ENCODE assay signal across 21 cellular contexts in genomic region chr20:64104667-64105451, GRCh38. TPM values are rescaled to one million over a fixed set of nuclear protein-coding genes. Genes with fewer than 3 reads are reported as not detected.
A peak's percentile ranks its signal among the peaks of the same experiment; 100 is the strongest.
DNase-seq lines count a peak whose midpoint lies in the region; ATAC-seq and TF ChIP-seq lines count a peak whose summit lies in the region.
"Had no signal": no experiment of that assay in that cellular context is flagged by ENCODE, and none has a peak within 500 bp of the region (broad histone marks: within the 10 kb centered on the region; RNA-seq: fewer than 3 reads in every experiment).

No MANE protein-coding gene starts in this region.

- H3K4me1 ChIP-seq in mucosa of descending colon (ENCODE audit: low read depth) (peaks cover 7% of the 10 kb centered on the region), tibial artery (peaks cover 0 to 11% (median 6%) of the 10 kb centered on the region in 4 donors)

- H3K36me3 Mint-ChIP-seq in activated T-cell treated with anti-CD3 and anti-CD28 coated beads, Interleukin-2, amount 50 U/mL, for 24 hours (ENCODE audit: low read depth): no peaks in the 10 kb centered on the region
- no peaks in the 10 kb centered on the region for H3K36me3 Mint-ChIP-seq in chondrocyte (ENCODE audit: low read depth)
- H3K36me3 Mint-ChIP-seq: CD8-positive, alpha-beta memory T cell; T-cell had no signal

- peaks cover 0 to 79% of the 10 kb centered on the region in 2 donors for H3K27me3 ChIP-seq in tibial artery
- H3K27me3 ChIP-seq: pancreas had no signal

- H3K9me3 ChIP-seq in mucosa of descending colon: no peaks in the 10 kb centered on the region
- H3K9me3 ChIP-seq in tibial artery: no peaks in the 10 kb centered on the region
- H3K9me3 ChIP-seq: pancreas, vagina had no signal

- peak; percentile 19 for DNase-seq in activated T-cell treated with anti-CD3 and anti-CD28 coated beads, Interleukin-2, amount 50 U/mL, for 24 hours
- DNase-seq in activated T-cell treated with anti-CD3 and anti-CD28 coated beads for 4 hours (no peak), chondrocyte (ENCODE audit: low spot score) (peak; percentile 84), mucosa of descending colon (peak in 2 of 3 donors; percentile 14 to 38), tibial artery (peak; percentile 15 to 55), NCI-H146 treated with DMSO at 0.1 percent for 48 hours (lab: John Stamatoyannopoulos, UW; ENCODE audit: unreplicated experiment) (no peak), MV-4-11 (lab: John Stamatoyannopoulos, UW) (no peak), GM13977 (ENCODE audit: low spot score) (no peak)
- DNase-seq: CD8-positive, alpha-beta memory T cell; hypothalamus; kidney glomerular epithelial cell; NCI-H1105 treated with DMSO at 0.1 percent for 48 hours; stimulated activated naive CD4-positive, alpha-beta T cell had no signal

- no peak overlapping the region for H3K27ac ChIP-seq in tibial artery
- H3K27ac ChIP-seq: KMS-11, pancreas, RWPE1, vagina, VCaP had no signal

- H3K27ac Mint-ChIP-seq in activated T-cell treated with anti-CD3 and anti-CD28 coated beads, Interleukin-2, amount 50 U/mL, for 24 hours: no peak overlapping the region
- H3K27ac Mint-ChIP-seq in chondrocyte (ENCODE audit: unreplicated experiment): no peak overlapping the region
- H3K27ac Mint-ChIP-seq: CD8-positive, alpha-beta memory T cell; effector memory CD8-positive, alpha-beta T cell; T-cell had no signal

- H3K4me3 ChIP-seq in mucosa of descending colon: no peak overlapping the region
- no peak overlapping the region for H3K4me3 ChIP-seq in tibial artery
- H3K4me3 ChIP-seq: pancreas, vagina had no signal

- H3K4me3 Mint-ChIP-seq in activated T-cell treated with anti-CD3 and anti-CD28 coated beads, Interleukin-2, amount 50 U/mL, for 24 hours: no peak overlapping the region
- no peak overlapping the region for H3K4me3 Mint-ChIP-seq in chondrocyte (ENCODE audit: unreplicated experiment)
- H3K4me3 Mint-ChIP-seq: CD8-positive, alpha-beta memory T cell; central memory CD8-positive, alpha-beta T cell; effector memory CD8-positive, alpha-beta T cell; T-cell had no signal

- intact Hi-C loops in mucosa of descending colon (cut with DNase I, micrococcal nuclease): no loop called here
- intact Hi-C loops in tibial artery (cut with DNase I; ENCODE audit: low total_unique reads): no loop called here

- H3K4me1 Mint-ChIP-seq in activated T-cell treated with anti-CD3 and anti-CD28 coated beads, Interleukin-2, amount 50 U/mL, for 24 hours (ENCODE audit: low read depth): peaks cover 21% of the 10 kb centered on the region
- H3K4me1 Mint-ChIP-seq in chondrocyte (ENCODE audit: low read depth): peaks cover 3% of the 10 kb centered on the region

- H3K36me3 ChIP-seq in mucosa of descending colon (ENCODE audit: low read depth) (no peaks in the 10 kb centered on the region), tibial artery (no peaks in the 10 kb centered on the region)
- H3K36me3 ChIP-seq: pancreas, vagina had no signal

- in situ Hi-C loops in GM13977 (cut with MboI; ENCODE audit: low pct_unique_long_range_greater_than_20kb, low sequenced_read_pairs, unreplicated experiment): no loop called here

- no peak for ATAC-seq in mucosa of descending colon
- ATAC-seq: effector memory CD8-positive, alpha-beta T cell; pancreas; T-cell had no signal

- H3K9me3 Mint-ChIP-seq in activated T-cell treated with anti-CD3 and anti-CD28 coated beads, Interleukin-2, amount 50 U/mL, for 24 hours: no peaks in the 10 kb centered on the region
- H3K9me3 Mint-ChIP-seq in chondrocyte (ENCODE audit: low read depth): no peaks in the 10 kb centered on the region
- H3K9me3 Mint-ChIP-seq: CD8-positive, alpha-beta memory T cell; central memory CD8-positive, alpha-beta T cell; effector memory CD8-positive, alpha-beta T cell; T-cell had no signal

- TF ChIP-seq CTCF in chondrocyte (IDR thresholded peaks at IDR 0.05): no peak
- TF ChIP-seq CTCF in mucosa of descending colon (IDR thresholded peaks at IDR 0.05): no peak
- TF ChIP-seq CTCF in tibial artery (IDR thresholded peaks at IDR 0.05): no peak
- TF ChIP-seq CTCF in GM13977 (IDR thresholded peaks at IDR 0.05; ENCODE audit: extremely low read depth, insufficient read depth, missing control alignments): no peak

- H3K27me3 Mint-ChIP-seq in activated T-cell treated with anti-CD3 and anti-CD28 coated beads, Interleukin-2, amount 50 U/mL, for 24 hours: peaks cover 26% of the 10 kb centered on the region
- peaks cover 32% of the 10 kb centered on the region for H3K27me3 Mint-ChIP-seq in chondrocyte (ENCODE audit: low read depth)

RNA-seq across cellular contexts. Expression of gene NPBWR2, which starts 2.5 kb away (rescaled TPM):
- total RNA-seq in chondrocyte: not detected in 3 replicates
- total RNA-seq in mucosa of descending colon: not detected
- total RNA-seq: CD8-positive, alpha-beta memory T cell; pancreas; T-cell; vagina had no signal

RNA-seq across cellular contexts. Expression of gene LKAAEAR1, which starts 20.7 kb away (rescaled TPM):
- total RNA-seq in chondrocyte (0.55 to 1.4 TPM in 2 of 3 replicates, not detected in the other), mucosa of descending colon (not detected)
- total RNA-seq: vagina had no signal

RNA-seq across cellular contexts. Expression of gene OPRL1, which starts 25.0 kb away (rescaled TPM):
- total RNA-seq in chondrocyte (3.2 to 4.6 TPM (median 3.5 TPM) in 3 replicates), mucosa of descending colon (under 1 TPM; 0.26 to 0.76 (median 0.39) TPM)

RNA-seq across cellular contexts. Expression of gene RGS19, which starts 25.5 kb away (rescaled TPM):
- total RNA-seq in chondrocyte (15.7 to 18.5 TPM (median 18.1 TPM) in 3 replicates), mucosa of descending colon (1 to 10 TPM; 4.7 to 6.9 (median 6.5) TPM)

RNA-seq across cellular contexts. Expression of gene TCEA2, which starts 41.9 kb away (rescaled TPM):
- total RNA-seq in chondrocyte: 57.1 to 59.2 TPM (median 57.6 TPM) in 3 replicates
- 10 to 100 TPM in 1 of 3 donors, 1 to 10 TPM in 2; 4.1 to 46.1 (median 9.5) TPM for total RNA-seq in mucosa of descending colon

Comparison
In these comparisons a context has a peak if more than half of its experiments do, and no peak if none do; other contexts are left out.
1. DNase-seq: peak in activated T-cell treated with anti-CD3 and anti-CD28 coated beads, Interleukin-2, amount 50 U/mL, for 24 hours (single experiment), chondrocyte (single experiment), mucosa of descending colon (2 of 3) and tibial artery (2 of 2); none in activated T-cell treated with anti-CD3 and anti-CD28 coated beads for 4 hours (single experiment), NCI-H146 treated with DMSO at 0.1 percent for 48 hours (single experiment), MV-4-11 (single experiment) and GM13977 (single experiment).